9 cellular contexts compared by ENCODE assay signal in the genomic region with DNA sequence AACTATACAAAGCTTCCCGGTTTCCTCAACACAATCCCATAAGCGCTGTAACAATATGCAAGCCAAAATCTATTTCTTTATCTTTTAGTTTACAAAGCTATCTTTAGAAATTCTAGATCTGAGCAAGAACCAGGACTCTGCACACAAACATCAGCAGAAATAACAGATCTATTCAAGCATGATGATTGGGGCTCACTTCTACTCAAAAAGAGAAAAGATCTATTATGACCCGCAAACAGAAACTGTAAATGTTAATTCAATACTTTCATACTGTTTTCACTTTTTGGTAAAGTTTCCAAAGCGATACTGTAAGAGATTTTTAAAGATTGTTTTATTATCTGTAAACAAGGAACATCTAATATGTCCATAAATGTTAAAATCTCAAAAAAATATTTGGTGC.
A peak's percentile ranks its signal among the peaks of the same experiment; 100 is the strongest.
DNase-seq lines count a peak whose midpoint lies in the region; ATAC-seq and TF ChIP-seq lines count a peak whose summit lies in the region.
"Had no signal": no experiment of that assay in that cellular context is flagged by ENCODE, and none has a peak within 500 bp of the region (broad histone marks: within the 10 kb centered on the region; RNA-seq: fewer than 3 reads in every experiment).

No MANE protein-coding gene starts in this region.

- H3K27ac ChIP-seq in SK-N-SH (ENCODE audit: low read depth in 2 of 2, low read length in 1 of 2): peak overlapping the region in 1 of 2 experiments; percentile 94; a peak in 2 of 4 replicates
- peak overlapping the region; percentile 96 for H3K27ac ChIP-seq in WERI-Rb-1
- no peak overlapping the region for H3K27ac ChIP-seq in right cardiac atrium (ENCODE audit: low read length)
- H3K27ac ChIP-seq in substantia nigra (ENCODE audit: low read depth, low read length, poor library complexity, severe bottlenecking): peak overlapping the region; percentile 96

- peak overlapping the region; percentile 71 to 95 for H3K4me3 ChIP-seq in SK-N-SH (ENCODE audit: low read depth in 2 of 2, low read length in 1 of 2)
- peak overlapping the region; percentile 80 for H3K4me3 ChIP-seq in WERI-Rb-1 (ENCODE audit: low read depth, low read length)
- H3K4me3 ChIP-seq in right cardiac atrium (ENCODE audit: low read length): peak overlapping the region; percentile 80

- peaks cover 33% of the 10 kb centered on the region; the same call in 1 of the 2 replicates for H4K20me1 ChIP-seq in SK-N-SH (ENCODE audit: insufficient read depth)

- intact Hi-C loops in right cardiac atrium (cut with DNase I): loop anchor here in 3 of 4 donors (5.0 to 10.0 kb wide), 4 partner anchors 47 to 63 kb away; no protein-coding TSS in a partner anchor

- no peak for DNase-seq in SK-N-SH
- no peak for DNase-seq in WERI-Rb-1
- DNase-seq in right cardiac atrium: no peak
- DNase-seq in substantia nigra (lab: John Stamatoyannopoulos, UW): no peak
- no peak for DNase-seq in activated gamma-delta T cell (lab: John Stamatoyannopoulos, UW)
- DNase-seq: NCI-H510A treated with DMSO at 0.1 percent for 48 hours had no signal

- TF ChIP-seq CTCF in SK-N-SH (IDR thresholded peaks at IDR 0.05): no peak
- no peak for TF ChIP-seq CTCF in WERI-Rb-1 (IDR thresholded peaks at IDR 0.05; ENCODE audit: low read depth, low read length)

- TF ChIP-seq EP300 in SK-N-SH (IDR thresholded peaks at IDR 0.05; ENCODE audit: borderline replicate concordance in 1 of 2, low read depth in 1 of 2, low read length in 1 of 2): no peak

- ATAC-seq in SK-N-SH treated with all-trans-retinoic acid at 6 μM for 48 hours (no peak), right cardiac atrium (no peak), HG03095 (IDR thresholded peaks at IDR 0.05; ENCODE audit: unreplicated experiment) (no peak), GM18505 (IDR thresholded peaks at IDR 0.05; ENCODE audit: unreplicated experiment) (no peak)

- 84% methylated on average over 4 of the region's 4 CpGs for WGBS in SK-N-SH (ENCODE audit: low lambda C conversion rate)
- 28% methylated on average over 4 of the region's 4 CpGs for WGBS in right cardiac atrium

- no peaks in the 10 kb centered on the region for H3K9me2 ChIP-seq in SK-N-SH

- peaks cover 52% of the 10 kb centered on the region for H3K79me2 ChIP-seq in SK-N-SH (ENCODE audit: insufficient read depth)

- POLR2A ChIA-PET in SK-N-SH (lab: Yijun Ruan, JAX): interaction anchor here (0.9 to 1.5 kb wide), 2 partner anchors 160 to 466 kb away, joined by 3 read pairs; partner anchors contain the start of gene ARMC2

- peak overlapping the region; percentile 79 for H3K4me2 ChIP-seq in SK-N-SH

- H3K4me1 ChIP-seq in SK-N-SH (ENCODE audit: control insufficient read depth in 1 of 2, insufficient read depth in 2 of 2, low read depth in 1 of 2, low read length in 1 of 2): peaks cover 0 to 12% of the 10 kb centered on the region in 2 experiments; a peak in 1 of 4 replicates
- no peaks in the 10 kb centered on the region for H3K4me1 ChIP-seq in right cardiac atrium (ENCODE audit: control insufficient read depth, insufficient read depth, low read length)

- peak overlapping the region; percentile 75; the same call in 1 of the 2 replicates for H3K9ac ChIP-seq in SK-N-SH

- H3K9me3 ChIP-seq in SK-N-SH (no peaks in the 10 kb centered on the region), WERI-Rb-1 (ENCODE audit: severe bottlenecking) (no peaks in the 10 kb centered on the region), right cardiac atrium (ENCODE audit: control insufficient read depth, low read length) (no peaks in the 10 kb centered on the region)

- no peaks in the 10 kb centered on the region for H3K36me3 ChIP-seq in SK-N-SH (replicated peaks in 1 of 2; ENCODE audit: control insufficient read depth in 1 of 2, insufficient read depth in 2 of 2, low read length in 1 of 2)
- peaks cover 3% of the 10 kb centered on the region for H3K36me3 ChIP-seq in WERI-Rb-1

- no peak for TF ChIP-seq POLR2A in GM18505 (IDR thresholded peaks at IDR 0.05; ENCODE audit: borderline replicate concordance, extremely low read depth, insufficient read depth, insufficient read length)

- CTCF ChIA-PET in SK-N-SH (lab: Yijun Ruan, JAX): interaction anchor here (1.1 to 4.0 kb wide), 2 partner anchors 26 to 65 kb away, joined by 3 to 17 read pairs; no protein-coding TSS in a partner anchor

- no peak for TF ChIP-seq RAD21 in SK-N-SH (IDR thresholded peaks at IDR 0.05; ENCODE audit: low read length)

- no peak overlapping the region for H2AFZ ChIP-seq in SK-N-SH (ENCODE audit: low read depth)

- H3K27me3 ChIP-seq in SK-N-SH (ENCODE audit: insufficient read depth): no peaks in the 10 kb centered on the region
- no peaks in the 10 kb centered on the region for H3K27me3 ChIP-seq in WERI-Rb-1 (ENCODE audit: insufficient read depth, low read depth, severe bottlenecking)
- no peaks in the 10 kb centered on the region for H3K27me3 ChIP-seq in right cardiac atrium (ENCODE audit: control insufficient read depth, insufficient read depth)

- no peaks in the 10 kb centered on the region for H3F3A ChIP-seq in SK-N-SH (replicated peaks; ENCODE audit: insufficient read depth)

TF ChIP-seq in SK-N-SH, 30 proteins besides CTCF, POLR2A, EP300 and RAD21 (continues in another document):
- no peak for TF ChIP-seq GABPA (IDR thresholded peaks at IDR 0.05; ENCODE audit: low read depth)
- TF ChIP-seq, protein P1, sequence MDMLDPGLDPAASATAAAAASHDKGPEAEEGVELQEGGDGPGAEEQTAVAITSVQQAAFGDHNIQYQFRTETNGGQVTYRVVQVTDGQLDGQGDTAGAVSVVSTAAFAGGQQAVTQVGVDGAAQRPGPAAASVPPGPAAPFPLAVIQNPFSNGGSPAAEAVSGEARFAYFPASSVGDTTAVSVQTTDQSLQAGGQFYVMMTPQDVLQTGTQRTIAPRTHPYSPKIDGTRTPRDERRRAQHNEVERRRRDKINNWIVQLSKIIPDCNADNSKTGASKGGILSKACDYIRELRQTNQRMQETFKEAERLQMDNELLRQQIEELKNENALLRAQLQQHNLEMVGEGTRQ (IDR thresholded peaks at IDR 0.05; ENCODE audit: borderline replicate concordance, low read depth, low read length): no peak
- TF ChIP-seq RCOR1 (IDR thresholded peaks at IDR 0.05; ENCODE audit: low read length): no peak
- TF ChIP-seq EZH2phosphoT487 (IDR thresholded peaks at IDR 0.05; ENCODE audit: borderline replicate concordance, low read depth): no peak
- TF ChIP-seq IRF3 (IDR thresholded peaks at IDR 0.05; ENCODE audit: low read depth, low read length): no peak
- TF ChIP-seq SMC3 (IDR thresholded peaks at IDR 0.05; ENCODE audit: low read depth, low read length): no peak
- TF ChIP-seq, protein P2, sequence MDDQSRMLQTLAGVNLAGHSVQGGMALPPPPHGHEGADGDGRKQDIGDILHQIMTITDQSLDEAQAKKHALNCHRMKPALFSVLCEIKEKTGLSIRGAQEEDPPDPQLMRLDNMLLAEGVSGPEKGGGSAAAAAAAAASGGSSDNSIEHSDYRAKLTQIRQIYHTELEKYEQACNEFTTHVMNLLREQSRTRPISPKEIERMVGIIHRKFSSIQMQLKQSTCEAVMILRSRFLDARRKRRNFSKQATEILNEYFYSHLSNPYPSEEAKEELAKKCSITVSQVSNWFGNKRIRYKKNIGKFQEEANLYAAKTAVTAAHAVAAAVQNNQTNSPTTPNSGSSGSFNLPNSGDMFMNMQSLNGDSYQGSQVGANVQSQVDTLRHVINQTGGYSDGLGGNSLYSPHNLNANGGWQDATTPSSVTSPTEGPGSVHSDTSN (IDR thresholded peaks at IDR 0.05): no peak

TF ChIP-seq in SK-N-SH treated with all-trans-retinoic acid at 6 μM for 48 hours, 23 proteins besides CTCF, POLR2A, EP300 and RAD21:
- TF ChIP-seq CSDC2 (CRISPR knock-in tag; IDR thresholded peaks at IDR 0.05): no peak
- TF ChIP-seq PATZ1 (CRISPR knock-in tag; IDR thresholded peaks at IDR 0.05; ENCODE audit: borderline replicate concordance): no peak
- TF ChIP-seq OSR1 (CRISPR knock-in tag; IDR thresholded peaks at IDR 0.05): no peak
- no peak for TF ChIP-seq ARNTL (CRISPR knock-in tag; IDR thresholded peaks at IDR 0.05; ENCODE audit: borderline replicate concordance, low read depth)
- TF ChIP-seq ZFP3 (CRISPR knock-in tag; IDR thresholded peaks at IDR 0.05): no peak
- no peak for TF ChIP-seq ZNF8 (CRISPR knock-in tag; IDR thresholded peaks at IDR 0.05)
- no peak for TF ChIP-seq ZC3H10 (CRISPR knock-in tag; IDR thresholded peaks at IDR 0.05)
